8 cellular contexts compared by ENCODE assay signal in genomic region chr4:742742-743311, GRCh38. TPM values are rescaled to one million over a fixed set of nuclear protein-coding genes. Genes with fewer than 3 reads are reported as not detected.
A peak's percentile ranks its signal among the peaks of the same experiment; 100 is the strongest.
DNase-seq lines count a peak whose midpoint lies in the region; ATAC-seq and TF ChIP-seq lines count a peak whose summit lies in the region.

No MANE protein-coding gene starts in this region.

- H3F3A ChIP-seq in PC-3 (ENCODE audit: low read length, unreplicated experiment): no peaks in the 10 kb centered on the region

- H2AFZ ChIP-seq in HCT116 (ENCODE audit: low read depth, low read length, poor library complexity, severe bottlenecking): no peak overlapping the region
- no peak overlapping the region for H2AFZ ChIP-seq in PC-3 (ENCODE audit: low read length)
- H2AFZ ChIP-seq in trophoblast cell (ENCODE audit: insufficient read depth, low read length, poor library complexity): no peak overlapping the region

- H4K20me1 ChIP-seq in HCT116 (ENCODE audit: insufficient read depth) (no peaks in the 10 kb centered on the region), PC-3 (ENCODE audit: low read length) (no peaks in the 10 kb centered on the region)

- H3K4me1 Mint-ChIP-seq in activated T-cell treated with anti-CD3 and anti-CD28 coated beads, Interleukin-2, amount 50 U/mL, for 24 hours (ENCODE audit: low read depth): no peaks in the 10 kb centered on the region

- H2BK120ac ChIP-seq in trophoblast cell (ENCODE audit: insufficient read depth, low read length, poor library complexity): no peak overlapping the region

- no peak overlapping the region for H3K14ac ChIP-seq in trophoblast cell (ENCODE audit: low read length)

- POLR2A ChIA-PET in HCT116 (lab: Charles Lee) (no interaction called here), PC-3 (lab: Charles Lee; ENCODE audit: unreplicated experiment) (no interaction called here)

- RAD21 ChIA-PET in HCT116 (lab: Charles Lee; ENCODE audit: low non-redundant PET in 1 of 2, low total read pairs in 2 of 2, uncharacterized antibody in 2 of 2, unreplicated experiment in 2 of 2): interaction anchor here (0.7 to 1.2 kb wide), 3 partner anchors 244 to 886 kb away, joined by 3 to 4 read pairs (median 4); partner anchors contain the start of gene IDUA (in 2 of the 2)

- no peaks in the 10 kb centered on the region for H3K79me1 ChIP-seq in trophoblast cell (ENCODE audit: low read length)

- H3K27me3 Mint-ChIP-seq in activated T-cell treated with anti-CD3 and anti-CD28 coated beads, Interleukin-2, amount 50 U/mL, for 24 hours: no peaks in the 10 kb centered on the region

- H3K27me3 ChIP-seq in HCT116 (ENCODE audit: insufficient read depth, low read length) (no peaks in the 10 kb centered on the region), PC-3 (ENCODE audit: low read length) (no peaks in the 10 kb centered on the region), trophoblast cell (ENCODE audit: insufficient read depth, low read length) (no peaks in the 10 kb centered on the region), upper lobe of right lung (no peaks in the 10 kb centered on the region)

- no peak overlapping the region for H3K4me3 ChIP-seq in HCT116 (replicated peaks in 1 of 2; ENCODE audit: low read depth in 1 of 2, low read length in 2 of 2)
- no peak overlapping the region for H3K4me3 ChIP-seq in PC-3 (ENCODE audit: low read length)
- no peak overlapping the region for H3K4me3 ChIP-seq in fibroblast of the aortic adventitia (ENCODE audit: low read depth, low read length)
- H3K4me3 ChIP-seq in trophoblast cell (ENCODE audit: low read depth, low read length): no peak overlapping the region
- no peak overlapping the region for H3K4me3 ChIP-seq in upper lobe of right lung

- WGBS in trophoblast cell (ENCODE audit: extremely low coverage, insufficient coverage, insufficient read length): no CpG with 5 or more reads among the region's 26 CpGs

- no peak overlapping the region for H3K18ac ChIP-seq in trophoblast cell (ENCODE audit: low read length)

- H3K9me3 ChIP-seq in HCT116 (ENCODE audit: control insufficient read depth in 1 of 2, insufficient read depth in 1 of 2, low read depth in 1 of 2, low read length in 2 of 2) (no peaks in the 10 kb centered on the region), PC-3 (ENCODE audit: low read length) (no peaks in the 10 kb centered on the region), trophoblast cell (ENCODE audit: insufficient read depth, low read depth, low read length) (no peaks in the 10 kb centered on the region), upper lobe of right lung (no peaks in the 10 kb centered on the region)

- TF ChIP-seq POLR2A in HCT116 (IDR thresholded peaks at IDR 0.05; ENCODE audit: borderline replicate concordance, extremely low read depth, insufficient read depth, insufficient read length): no peak

- BruUV-seq in HCT116 (replicated peaks; lab: Mats Ljungman, UMichigan) (no TSS peak), PC-3 (replicated peaks; lab: Mats Ljungman, UMichigan) (no TSS peak)

- H3K23ac ChIP-seq in trophoblast cell (ENCODE audit: low read length): no peak overlapping the region

- intact Hi-C loops in HCT116 (cut with micrococcal nuclease) (no loop called here), PC-3 (cut with micrococcal nuclease) (no loop called here), upper lobe of right lung (cut with DNase I) (no loop called here)

- DNase-seq in DMS53 (lab: John Stamatoyannopoulos, UW): peak; percentile 87
- peak; percentile 13 for DNase-seq in HCT116 (ENCODE audit: low read depth, low spot score)
- DNase-seq in PC-3: peak; percentile 57
- peak; percentile 86 for DNase-seq in activated T-cell treated with anti-CD3 and anti-CD28 coated beads, Interleukin-2, amount 50 U/mL, for 24 hours
- peak; percentile 49 for DNase-seq in fibroblast of the aortic adventitia (ENCODE audit: low read depth)
- peak; percentile 61 to 79 for DNase-seq in trophoblast cell
- DNase-seq in upper lobe of right lung: peak; percentile 82
- DNase-seq in dedifferentiated amniotic fluid mesenchymal stem cell (ENCODE audit: extremely low spot score): no peak

- peaks cover 2% of the 10 kb centered on the region; the same call in 1 of the 2 replicates for H3K79me2 ChIP-seq in HCT116 (ENCODE audit: insufficient read depth, low read length)
- no peaks in the 10 kb centered on the region for H3K79me2 ChIP-seq in PC-3 (ENCODE audit: low read length)
- no peaks in the 10 kb centered on the region for H3K79me2 ChIP-seq in trophoblast cell (ENCODE audit: control insufficient read depth, insufficient read depth, low read length, poor library complexity)

- H4K8ac ChIP-seq in trophoblast cell (ENCODE audit: low read depth, low read length): no peak overlapping the region

- CTCF ChIA-PET in HCT116 (lab: Charles Lee) (interaction anchor here (0.6 to 1.6 kb wide), 11 partner anchors 15 to 410 kb away, joined by 3 to 5 read pairs (median 3); partner anchors contain the start of genes GAK, IDUA and TMEM175), PC-3 (lab: Charles Lee) (no interaction called here)

- ATAC-seq in HCT116 (peak; percentile 97), PC-3 (peak; percentile 77), upper lobe of right lung (peak; percentile 94)

- no peak overlapping the region for H2AK5ac ChIP-seq in trophoblast cell (ENCODE audit: low read length)

- H2BK12ac ChIP-seq in trophoblast cell (ENCODE audit: low read length): no peak overlapping the region

- H3K9me3 Mint-ChIP-seq in activated T-cell treated with anti-CD3 and anti-CD28 coated beads, Interleukin-2, amount 50 U/mL, for 24 hours: no peaks in the 10 kb centered on the region

- H3K27ac ChIP-seq in HCT116 (ENCODE audit: low read depth, low read length) (no peak overlapping the region), PC-3 (ENCODE audit: low read length) (no peak overlapping the region), trophoblast cell (ENCODE audit: low read depth, low read length) (no peak overlapping the region), upper lobe of right lung (no peak overlapping the region)

- H4K91ac ChIP-seq in trophoblast cell (ENCODE audit: low read depth, low read length): no peak overlapping the region

- H3K9me2 ChIP-seq in HCT116 (ENCODE audit: insufficient read depth) (no peaks in the 10 kb centered on the region), PC-3 (replicated peaks; ENCODE audit: low read length) (no peaks in the 10 kb centered on the region)

- H3K4me2 ChIP-seq in HCT116 (ENCODE audit: low read length) (no peak overlapping the region), PC-3 (ENCODE audit: low read length) (no peak overlapping the region), trophoblast cell (ENCODE audit: low read length) (no peak overlapping the region)

- peaks cover 35% of the 10 kb centered on the region for H3K36me3 Mint-ChIP-seq in activated T-cell treated with anti-CD3 and anti-CD28 coated beads, Interleukin-2, amount 50 U/mL, for 24 hours (ENCODE audit: low read depth)

- no peak overlapping the region for H3K27ac Mint-ChIP-seq in activated T-cell treated with anti-CD3 and anti-CD28 coated beads, Interleukin-2, amount 50 U/mL, for 24 hours

- no peak overlapping the region for H3K9ac ChIP-seq in HCT116 (ENCODE audit: low read length)
- H3K9ac ChIP-seq in PC-3 (ENCODE audit: low read length): no peak overlapping the region
- no peak overlapping the region for H3K9ac ChIP-seq in trophoblast cell (ENCODE audit: low read length)

- no peak overlapping the region for H2BK5ac ChIP-seq in trophoblast cell (ENCODE audit: low read depth, low read length, poor library complexity)

- TF ChIP-seq CTCF in HCT116 (IDR thresholded peaks at IDR 0.05 in 2 of 3, conservative IDR thresholded peaks at IDR 0.05 in 1 of 3; ENCODE audit: borderline replicate concordance in 1 of 3, insufficient read depth in 1 of 3, low read depth in 2 of 3, low read length in 2 of 3) (peak; percentile 73 to 97 (median 93)), PC-3 (conservative IDR thresholded peaks at IDR 0.05; ENCODE audit: low read depth, low read length) (peak; percentile 84), fibroblast of the aortic adventitia (IDR thresholded peaks at IDR 0.05; ENCODE audit: insufficient read depth, low read length) (peak; percentile 90), upper lobe of right lung (IDR thresholded peaks at IDR 0.05) (peak; percentile 94)

- H3K4ac ChIP-seq in trophoblast cell (ENCODE audit: low read depth, low read length): no peak overlapping the region

- no peak overlapping the region for H4K12ac ChIP-seq in trophoblast cell (ENCODE audit: low read depth, low read length)

- TF ChIP-seq RAD21 in HCT116 (IDR thresholded peaks at IDR 0.05; ENCODE audit: low read depth): peak; percentile 88

- H3K4me1 ChIP-seq in HCT116 (ENCODE audit: control insufficient read depth in 1 of 2, insufficient read depth in 2 of 2, low read length in 2 of 2) (no peaks in the 10 kb centered on the region), PC-3 (ENCODE audit: insufficient read depth, low read length) (no peaks in the 10 kb centered on the region), trophoblast cell (ENCODE audit: control insufficient read depth in 1 of 2, insufficient read depth in 2 of 2, low read length in 2 of 2) (no peaks in the 10 kb centered on the region), upper lobe of right lung (no peaks in the 10 kb centered on the region)

- no peak overlapping the region for H3K4me3 Mint-ChIP-seq in activated T-cell treated with anti-CD3 and anti-CD28 coated beads, Interleukin-2, amount 50 U/mL, for 24 hours

- peaks cover 0 to 3% of the 10 kb centered on the region in 2 experiments; a peak in 2 of 4 replicates for H3K36me3 ChIP-seq in HCT116 (ENCODE audit: control insufficient read depth in 1 of 2, insufficient read depth in 2 of 2, low read length in 2 of 2)
- H3K36me3 ChIP-seq in PC-3 (ENCODE audit: low read depth, low read length): no peaks in the 10 kb centered on the region; the same call in 1 of the 2 replicates
- H3K36me3 ChIP-seq in trophoblast cell (ENCODE audit: control insufficient read depth in 1 of 2, insufficient read depth in 2 of 2, low read length in 2 of 2): peaks cover 56 to 58% of the 10 kb centered on the region in 2 experiments
- peaks cover 25% of the 10 kb centered on the region for H3K36me3 ChIP-seq in upper lobe of right lung

TF ChIP-seq in HCT116, 20 proteins besides CTCF, POLR2A, EP300 and RAD21 (continues in another document):
- no peak for TF ChIP-seq ELF1 (IDR thresholded peaks at IDR 0.05; ENCODE audit: borderline replicate concordance, low read depth)
- TF ChIP-seq CEBPB (IDR thresholded peaks at IDR 0.05; ENCODE audit: low read depth): no peak
- no peak for TF ChIP-seq YY1 (IDR thresholded peaks at IDR 0.05; ENCODE audit: extremely low read depth, insufficient replicate concordance, low read depth, low read length)
- no peak for TF ChIP-seq EZH2 (IDR thresholded peaks at IDR 0.05)
- no peak for TF ChIP-seq SP1 (IDR thresholded peaks at IDR 0.05; ENCODE audit: low read depth)

RNA-seq across cellular contexts. Expression of gene PCGF3, which starts 37.2 kb away (rescaled TPM):
- total RNA-seq in HCT116 (2021; ENCODE audit: unreplicated experiment): 66.3 TPM
- 53.8 and 62.5 TPM in 2 replicates for polyA plus RNA-seq in HCT116 (2012)
- 31.5 and 49.5 TPM in 2 replicates for total RNA-seq in PC-3 (2014; rRNA removed)
- 15.0 and 24.2 TPM in 2 replicates for total RNA-seq in fibroblast of the aortic adventitia (ENCODE audit: low replicate concordance)
- polyA plus RNA-seq in trophoblast cell (2013): 63.6 and 66.1 TPM in 2 replicates
- total RNA-seq in upper lobe of right lung: 42.2 TPM

RNA-seq across cellular contexts. Expression of gene SLC49A3, which starts 53.9 kb away (rescaled TPM):
- total RNA-seq in HCT116 (2021; ENCODE audit: unreplicated experiment) (5.5 TPM), PC-3 (2014; rRNA removed) (not detected in 2 replicates), fibroblast of the aortic adventitia (ENCODE audit: low replicate concordance) (5.6 and 11.6 TPM in 2 replicates), upper lobe of right lung (32.9 TPM)
- polyA plus RNA-seq in HCT116 (2012): 1.8 and 3.4 TPM in 2 replicates
- 1.8 and 2.1 TPM in 2 replicates for polyA plus RNA-seq in trophoblast cell (2013)
